Comparison of ENCODE assay signal across 19 cellular contexts in genomic region chr10:124622866-124623536, GRCh38.
"Had no signal": no experiment of that assay in that cellular context is flagged by ENCODE, and none has a peak within 500 bp of the region (broad histone marks: within the 10 kb centered on the region; RNA-seq: fewer than 3 reads in every experiment).

No MANE protein-coding gene starts in this region.

- H3K36me3 ChIP-seq: breast epithelium, vagina had no signal

- H3K27ac Mint-ChIP-seq: activated naive CD8-positive, alpha-beta T cell treated with anti-CD3 and anti-CD28 coated beads, Interleukin-2, amount 10 ng/mL, durations not matched to agents 7 days and 5 days; activated T-helper 1 cell treated with anti-CD3 and anti-CD28 coated beads, Interleukin-12 subunit alpha, Interleukin-12 subunit beta, Interleukin-2, Interleukin-4 antibody, amounts not matched to agents 30 ng/mL and 10 ng/mL and 1 ng/mL, durations not matched to agents 14 hours and 24 hours and 36 hours; natural killer cell treated with Interleukin-12 subunit alpha and Interleukin-12 subunit beta and Interleukin-15 and Interleukin-18, amount 100 ng/mL, for 72 hours; progenitor cell of endocrine pancreas had no signal

- H3K9me3 Mint-ChIP-seq: activated naive CD8-positive, alpha-beta T cell treated with anti-CD3 and anti-CD28 coated beads, Interleukin-2, amount 10 ng/mL, durations not matched to agents 7 days and 5 days; activated T-helper 1 cell treated with anti-CD3 and anti-CD28 coated beads, Interleukin-12 subunit alpha, Interleukin-12 subunit beta, Interleukin-2, Interleukin-4 antibody, amounts not matched to agents 30 ng/mL and 10 ng/mL and 1 ng/mL, durations not matched to agents 14 hours and 24 hours and 36 hours; natural killer cell treated with Interleukin-12 subunit alpha and Interleukin-12 subunit beta and Interleukin-15 and Interleukin-18, amount 100 ng/mL, for 72 hours had no signal

- H3K4me3 Mint-ChIP-seq: activated naive CD8-positive, alpha-beta T cell treated with anti-CD3 and anti-CD28 coated beads, Interleukin-2, amount 10 ng/mL, durations not matched to agents 7 days and 5 days; activated T-helper 1 cell treated with anti-CD3 and anti-CD28 coated beads, Interleukin-12 subunit alpha, Interleukin-12 subunit beta, Interleukin-2, Interleukin-4 antibody, amounts not matched to agents 30 ng/mL and 10 ng/mL and 1 ng/mL, durations not matched to agents 14 hours and 24 hours and 36 hours; natural killer cell treated with Interleukin-12 subunit alpha and Interleukin-12 subunit beta and Interleukin-15 and Interleukin-18, amount 100 ng/mL, for 72 hours had no signal

- H3K4me3 ChIP-seq: breast epithelium, gastroesophageal sphincter, stomach, tibial artery, vagina had no signal

- H3K27ac ChIP-seq: breast epithelium, stomach, tibial artery, vagina had no signal

- H3K27me3 ChIP-seq: breast epithelium, gastroesophageal sphincter, stomach, tibial artery, vagina had no signal

- DNase-seq: activated CD4-positive, alpha-beta T cell treated with anti-CD3 and anti-CD28 coated beads, Interleukin-2, amount 50 U/mL, for 1 hour; activated CD8-positive, alpha-beta memory T cell treated with anti-CD3 and anti-CD28 coated beads for 24 hours; activated naive CD8-positive, alpha-beta T cell treated with anti-CD3 and anti-CD28 coated beads, Interleukin-2, amount 10 ng/mL, durations not matched to agents 7 days and 5 days; anterior cingulate cortex; erythroblast; islet precursor cell; occipital lobe; right cardiac atrium; stomach; T-helper 9 cell; tibial artery had no signal

- H3K9me3 ChIP-seq: breast epithelium, gastroesophageal sphincter, stomach, tibial artery, vagina had no signal

- ATAC-seq: activated CD4-positive, CD25-positive, alpha-beta regulatory T cell treated with anti-CD3 and anti-CD28 coated beads, Interleukin-2, amount 50 U/mL, for 24 hours; gastroesophageal sphincter; left lobe of liver; natural killer cell treated with Interleukin-12 subunit alpha and Interleukin-12 subunit beta and Interleukin-15 and Interleukin-18, amount 100 ng/mL, for 72 hours; right cardiac atrium had no signal

- H3K36me3 Mint-ChIP-seq: activated naive CD8-positive, alpha-beta T cell treated with anti-CD3 and anti-CD28 coated beads, Interleukin-2, amount 10 ng/mL, durations not matched to agents 7 days and 5 days; natural killer cell treated with Interleukin-12 subunit alpha and Interleukin-12 subunit beta and Interleukin-15 and Interleukin-18, amount 100 ng/mL, for 72 hours had no signal
